In the genomic region with DNA sequence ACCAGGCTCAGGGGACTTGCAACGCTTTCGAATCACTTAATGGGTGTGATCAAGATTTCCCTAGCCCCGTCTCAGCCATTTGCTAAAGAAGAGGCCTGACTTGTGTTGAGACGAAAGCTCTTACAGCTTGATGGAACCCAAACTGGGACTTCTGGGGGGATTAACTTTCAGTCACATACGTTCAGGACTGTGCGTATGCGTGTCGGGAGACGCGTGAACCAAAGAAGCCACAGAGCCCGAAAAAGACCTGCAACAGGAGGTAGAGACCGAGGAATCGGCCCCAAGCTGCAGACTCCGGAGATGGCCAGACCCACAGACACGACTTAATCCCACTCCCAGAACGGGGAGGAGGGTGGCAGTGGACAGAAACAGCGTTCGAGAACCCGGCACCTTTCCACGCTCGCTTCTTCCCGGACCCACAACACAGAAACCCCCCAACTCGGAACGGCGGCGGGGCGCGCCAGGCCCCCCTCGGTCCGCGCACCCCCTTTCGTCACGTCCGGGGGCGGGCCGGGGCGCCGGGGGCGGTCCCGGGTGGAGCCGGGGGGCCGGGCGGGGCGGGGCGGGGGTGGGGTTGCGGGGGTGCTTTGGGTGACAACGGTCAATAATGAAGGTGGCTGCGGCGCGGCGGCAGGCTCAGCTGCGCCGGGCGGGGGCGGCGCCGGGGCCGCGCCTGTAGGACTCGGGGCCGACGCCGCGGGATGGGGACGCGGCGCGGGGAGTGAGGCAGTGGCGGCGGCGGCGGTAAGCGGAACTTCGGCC, we compare ENCODE assay signal across 1 cellular context.
TF ChIP-seq lines count a peak whose summit lies in the region.

A gene (plus strand): TSS at position 604 of the 762 bp plus-strand sequence. CDS start 256 bp downstream, outside the sequence.

TF ChIP-seq in HepG2, 621 proteins besides CTCF, POLR2A, EP300 and RAD21 (continued from another document and continues in another):
- TF ChIP-seq BORCS8-MEF2B (CRISPR knock-in tag; IDR thresholded peaks at IDR 0.05) (peak; percentile 65; the same call in 1 of the 2 replicates), ZNF841 (CRISPR knock-in tag; IDR thresholded peaks at IDR 0.05; ENCODE audit: borderline replicate concordance) (no peak), ISL2 (CRISPR knock-in tag; IDR thresholded peaks at IDR 0.05) (0 out of 2 replicates have a peak, but pooled peaks have one; percentile 46), ZNF451 (CRISPR knock-in tag; IDR thresholded peaks at IDR 0.05) (no peak), PRPF4 (IDR thresholded peaks at IDR 0.05; ENCODE audit: low read depth, low read length, poor library complexity, severe bottlenecking) (no peak), ZFP1 (CRISPR knock-in tag; IDR thresholded peaks at IDR 0.05) (no peak), IRX3 (CRISPR knock-in tag; IDR thresholded peaks at IDR 0.05; ENCODE audit: borderline replicate concordance, low read depth) (no peak), MTF2 (CRISPR knock-in tag; IDR thresholded peaks at IDR 0.05; ENCODE audit: borderline replicate concordance) (no peak), ZNF30 (CRISPR knock-in tag; IDR thresholded peaks at IDR 0.05) (no peak), TP53 (CRISPR knock-in tag; conservative IDR thresholded peaks at IDR 0.05) (no peak), ETV6 (CRISPR knock-in tag; conservative IDR thresholded peaks at IDR 0.05) (no peak), IKZF4 (CRISPR knock-in tag; IDR thresholded peaks at IDR 0.05; ENCODE audit: borderline replicate concordance, low read depth, not compliant biosample characterization) (peak; percentile 13), ATRX (CRISPR knock-in tag; IDR thresholded peaks at IDR 0.05; ENCODE audit: borderline replicate concordance) (no peak), ZNF354B (CRISPR knock-in tag; IDR thresholded peaks at IDR 0.05) (no peak), ZNF501 (CRISPR knock-in tag; IDR thresholded peaks at IDR 0.05) (peak; percentile 53; the same call in 1 of the 2 replicates), ZNF713 (CRISPR knock-in tag; IDR thresholded peaks at IDR 0.05) (no peak), ZNF253 (CRISPR knock-in tag; IDR thresholded peaks at IDR 0.05; ENCODE audit: borderline replicate concordance) (no peak), HNF4G (IDR thresholded peaks at IDR 0.05; ENCODE audit: borderline replicate concordance, low read depth, low read length) (no peak), HNF4G (CRISPR knock-in tag; IDR thresholded peaks at IDR 0.05; ENCODE audit: borderline replicate concordance, low read depth) (no peak), ATF1 (CRISPR knock-in tag; IDR thresholded peaks at IDR 0.05) (0 out of 2 replicates have a peak, but pooled peaks have one; percentile 31), ZNF777 (CRISPR knock-in tag; IDR thresholded peaks at IDR 0.05) (no peak), DR1 (CRISPR knock-in tag; IDR thresholded peaks at IDR 0.05) (no peak)
- TF ChIP-seq, protein P1, sequence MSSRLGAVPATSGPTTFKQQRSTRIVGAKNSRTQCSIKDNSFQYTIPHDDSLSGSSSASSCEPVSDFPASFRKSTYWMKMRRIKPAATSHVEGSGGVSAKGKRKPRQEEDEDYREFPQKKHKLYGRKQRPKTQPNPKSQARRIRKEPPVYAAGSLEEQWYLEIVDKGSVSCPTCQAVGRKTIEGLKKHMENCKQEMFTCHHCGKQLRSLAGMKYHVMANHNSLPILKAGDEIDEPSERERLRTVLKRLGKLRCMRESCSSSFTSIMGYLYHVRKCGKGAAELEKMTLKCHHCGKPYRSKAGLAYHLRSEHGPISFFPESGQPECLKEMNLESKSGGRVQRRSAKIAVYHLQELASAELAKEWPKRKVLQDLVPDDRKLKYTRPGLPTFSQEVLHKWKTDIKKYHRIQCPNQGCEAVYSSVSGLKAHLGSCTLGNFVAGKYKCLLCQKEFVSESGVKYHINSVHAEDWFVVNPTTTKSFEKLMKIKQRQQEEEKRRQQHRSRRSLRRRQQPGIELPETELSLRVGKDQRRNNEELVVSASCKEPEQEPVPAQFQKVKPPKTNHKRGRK (CRISPR knock-in tag; IDR thresholded peaks at IDR 0.05), result 0 out of 2 replicates have a peak, but pooled peaks have one; percentile 48
- TF ChIP-seq, protein P2, sequence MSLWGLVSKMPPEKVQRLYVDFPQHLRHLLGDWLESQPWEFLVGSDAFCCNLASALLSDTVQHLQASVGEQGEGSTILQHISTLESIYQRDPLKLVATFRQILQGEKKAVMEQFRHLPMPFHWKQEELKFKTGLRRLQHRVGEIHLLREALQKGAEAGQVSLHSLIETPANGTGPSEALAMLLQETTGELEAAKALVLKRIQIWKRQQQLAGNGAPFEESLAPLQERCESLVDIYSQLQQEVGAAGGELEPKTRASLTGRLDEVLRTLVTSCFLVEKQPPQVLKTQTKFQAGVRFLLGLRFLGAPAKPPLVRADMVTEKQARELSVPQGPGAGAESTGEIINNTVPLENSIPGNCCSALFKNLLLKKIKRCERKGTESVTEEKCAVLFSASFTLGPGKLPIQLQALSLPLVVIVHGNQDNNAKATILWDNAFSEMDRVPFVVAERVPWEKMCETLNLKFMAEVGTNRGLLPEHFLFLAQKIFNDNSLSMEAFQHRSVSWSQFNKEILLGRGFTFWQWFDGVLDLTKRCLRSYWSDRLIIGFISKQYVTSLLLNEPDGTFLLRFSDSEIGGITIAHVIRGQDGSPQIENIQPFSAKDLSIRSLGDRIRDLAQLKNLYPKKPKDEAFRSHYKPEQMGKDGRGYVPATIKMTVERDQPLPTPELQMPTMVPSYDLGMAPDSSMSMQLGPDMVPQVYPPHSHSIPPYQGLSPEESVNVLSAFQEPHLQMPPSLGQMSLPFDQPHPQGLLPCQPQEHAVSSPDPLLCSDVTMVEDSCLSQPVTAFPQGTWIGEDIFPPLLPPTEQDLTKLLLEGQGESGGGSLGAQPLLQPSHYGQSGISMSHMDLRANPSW (CRISPR knock-in tag; IDR thresholded peaks at IDR 0.05; ENCODE audit: borderline replicate concordance), result no peak
- TF ChIP-seq, protein P3, sequence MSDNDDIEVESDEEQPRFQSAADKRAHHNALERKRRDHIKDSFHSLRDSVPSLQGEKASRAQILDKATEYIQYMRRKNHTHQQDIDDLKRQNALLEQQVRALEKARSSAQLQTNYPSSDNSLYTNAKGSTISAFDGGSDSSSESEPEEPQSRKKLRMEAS (IDR thresholded peaks at IDR 0.05), result peak; percentile 39
- TF ChIP-seq, protein P4, sequence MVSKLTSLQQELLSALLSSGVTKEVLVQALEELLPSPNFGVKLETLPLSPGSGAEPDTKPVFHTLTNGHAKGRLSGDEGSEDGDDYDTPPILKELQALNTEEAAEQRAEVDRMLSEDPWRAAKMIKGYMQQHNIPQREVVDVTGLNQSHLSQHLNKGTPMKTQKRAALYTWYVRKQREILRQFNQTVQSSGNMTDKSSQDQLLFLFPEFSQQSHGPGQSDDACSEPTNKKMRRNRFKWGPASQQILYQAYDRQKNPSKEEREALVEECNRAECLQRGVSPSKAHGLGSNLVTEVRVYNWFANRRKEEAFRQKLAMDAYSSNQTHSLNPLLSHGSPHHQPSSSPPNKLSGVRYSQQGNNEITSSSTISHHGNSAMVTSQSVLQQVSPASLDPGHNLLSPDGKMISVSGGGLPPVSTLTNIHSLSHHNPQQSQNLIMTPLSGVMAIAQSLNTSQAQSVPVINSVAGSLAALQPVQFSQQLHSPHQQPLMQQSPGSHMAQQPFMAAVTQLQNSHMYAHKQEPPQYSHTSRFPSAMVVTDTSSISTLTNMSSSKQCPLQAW (CRISPR knock-in tag; IDR thresholded peaks at IDR 0.05), result 0 out of 2 replicates have a peak, but pooled peaks have one; percentile 23
- TF ChIP-seq, protein P5, sequence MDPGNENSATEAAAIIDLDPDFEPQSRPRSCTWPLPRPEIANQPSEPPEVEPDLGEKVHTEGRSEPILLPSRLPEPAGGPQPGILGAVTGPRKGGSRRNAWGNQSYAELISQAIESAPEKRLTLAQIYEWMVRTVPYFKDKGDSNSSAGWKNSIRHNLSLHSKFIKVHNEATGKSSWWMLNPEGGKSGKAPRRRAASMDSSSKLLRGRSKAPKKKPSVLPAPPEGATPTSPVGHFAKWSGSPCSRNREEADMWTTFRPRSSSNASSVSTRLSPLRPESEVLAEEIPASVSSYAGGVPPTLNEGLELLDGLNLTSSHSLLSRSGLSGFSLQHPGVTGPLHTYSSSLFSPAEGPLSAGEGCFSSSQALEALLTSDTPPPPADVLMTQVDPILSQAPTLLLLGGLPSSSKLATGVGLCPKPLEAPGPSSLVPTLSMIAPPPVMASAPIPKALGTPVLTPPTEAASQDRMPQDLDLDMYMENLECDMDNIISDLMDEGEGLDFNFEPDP (CRISPR knock-in tag; conservative IDR thresholded peaks at IDR 0.05), result no peak
- TF ChIP-seq, protein P6, sequence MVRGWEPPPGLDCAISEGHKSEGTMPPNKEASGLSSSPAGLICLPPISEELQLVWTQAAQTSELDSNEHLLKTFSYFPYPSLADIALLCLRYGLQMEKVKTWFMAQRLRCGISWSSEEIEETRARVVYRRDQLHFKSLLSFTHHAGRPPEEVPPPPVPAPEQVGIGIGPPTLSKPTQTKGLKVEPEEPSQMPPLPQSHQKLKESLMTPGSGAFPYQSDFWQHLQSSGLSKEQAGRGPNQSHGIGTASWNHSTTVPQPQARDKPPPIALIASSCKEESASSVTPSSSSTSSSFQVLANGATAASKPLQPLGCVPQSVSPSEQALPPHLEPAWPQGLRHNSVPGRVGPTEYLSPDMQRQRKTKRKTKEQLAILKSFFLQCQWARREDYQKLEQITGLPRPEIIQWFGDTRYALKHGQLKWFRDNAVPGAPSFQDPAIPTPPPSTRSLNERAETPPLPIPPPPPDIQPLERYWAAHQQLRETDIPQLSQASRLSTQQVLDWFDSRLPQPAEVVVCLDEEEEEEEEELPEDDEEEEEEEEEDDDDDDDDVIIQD (CRISPR knock-in tag; IDR thresholded peaks at IDR 0.05; ENCODE audit: low read depth), result peak; percentile 30; the same call in 1 of the 2 replicates
- TF ChIP-seq, protein P7, sequence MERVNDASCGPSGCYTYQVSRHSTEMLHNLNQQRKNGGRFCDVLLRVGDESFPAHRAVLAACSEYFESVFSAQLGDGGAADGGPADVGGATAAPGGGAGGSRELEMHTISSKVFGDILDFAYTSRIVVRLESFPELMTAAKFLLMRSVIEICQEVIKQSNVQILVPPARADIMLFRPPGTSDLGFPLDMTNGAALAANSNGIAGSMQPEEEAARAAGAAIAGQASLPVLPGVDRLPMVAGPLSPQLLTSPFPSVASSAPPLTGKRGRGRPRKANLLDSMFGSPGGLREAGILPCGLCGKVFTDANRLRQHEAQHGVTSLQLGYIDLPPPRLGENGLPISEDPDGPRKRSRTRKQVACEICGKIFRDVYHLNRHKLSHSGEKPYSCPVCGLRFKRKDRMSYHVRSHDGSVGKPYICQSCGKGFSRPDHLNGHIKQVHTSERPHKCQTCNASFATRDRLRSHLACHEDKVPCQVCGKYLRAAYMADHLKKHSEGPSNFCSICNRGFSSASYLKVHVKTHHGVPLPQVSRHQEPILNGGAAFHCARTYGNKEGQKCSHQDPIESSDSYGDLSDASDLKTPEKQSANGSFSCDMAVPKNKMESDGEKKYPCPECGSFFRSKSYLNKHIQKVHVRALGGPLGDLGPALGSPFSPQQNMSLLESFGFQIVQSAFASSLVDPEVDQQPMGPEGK (CRISPR knock-in tag; IDR thresholded peaks at IDR 0.05), result peak; percentile 78
- TF ChIP-seq, protein P8, sequence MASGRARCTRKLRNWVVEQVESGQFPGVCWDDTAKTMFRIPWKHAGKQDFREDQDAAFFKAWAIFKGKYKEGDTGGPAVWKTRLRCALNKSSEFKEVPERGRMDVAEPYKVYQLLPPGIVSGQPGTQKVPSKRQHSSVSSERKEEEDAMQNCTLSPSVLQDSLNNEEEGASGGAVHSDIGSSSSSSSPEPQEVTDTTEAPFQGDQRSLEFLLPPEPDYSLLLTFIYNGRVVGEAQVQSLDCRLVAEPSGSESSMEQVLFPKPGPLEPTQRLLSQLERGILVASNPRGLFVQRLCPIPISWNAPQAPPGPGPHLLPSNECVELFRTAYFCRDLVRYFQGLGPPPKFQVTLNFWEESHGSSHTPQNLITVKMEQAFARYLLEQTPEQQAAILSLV (CRISPR knock-in tag; IDR thresholded peaks at IDR 0.05; ENCODE audit: borderline replicate concordance), result no peak
- TF ChIP-seq, protein P9, sequence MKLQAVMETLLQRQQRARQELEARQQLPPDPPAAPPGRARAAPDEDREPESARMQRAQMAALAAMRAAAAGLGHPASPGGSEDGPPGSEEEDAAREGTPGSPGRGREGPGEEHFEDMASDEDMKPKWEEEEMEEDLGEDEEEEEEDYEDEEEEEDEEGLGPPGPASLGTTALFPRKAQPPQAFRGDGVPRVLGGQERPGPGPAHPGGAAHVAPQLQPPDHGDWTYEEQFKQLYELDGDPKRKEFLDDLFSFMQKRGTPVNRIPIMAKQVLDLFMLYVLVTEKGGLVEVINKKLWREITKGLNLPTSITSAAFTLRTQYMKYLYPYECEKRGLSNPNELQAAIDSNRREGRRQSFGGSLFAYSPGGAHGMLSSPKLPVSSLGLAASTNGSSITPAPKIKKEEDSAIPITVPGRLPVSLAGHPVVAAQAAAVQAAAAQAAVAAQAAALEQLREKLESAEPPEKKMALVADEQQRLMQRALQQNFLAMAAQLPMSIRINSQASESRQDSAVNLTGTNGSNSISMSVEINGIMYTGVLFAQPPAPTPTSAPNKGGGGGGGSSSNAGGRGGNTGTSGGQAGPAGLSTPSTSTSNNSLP (IDR thresholded peaks at IDR 0.05; ENCODE audit: low read depth, low read length), result no peak
- TF ChIP-seq, protein P10, sequence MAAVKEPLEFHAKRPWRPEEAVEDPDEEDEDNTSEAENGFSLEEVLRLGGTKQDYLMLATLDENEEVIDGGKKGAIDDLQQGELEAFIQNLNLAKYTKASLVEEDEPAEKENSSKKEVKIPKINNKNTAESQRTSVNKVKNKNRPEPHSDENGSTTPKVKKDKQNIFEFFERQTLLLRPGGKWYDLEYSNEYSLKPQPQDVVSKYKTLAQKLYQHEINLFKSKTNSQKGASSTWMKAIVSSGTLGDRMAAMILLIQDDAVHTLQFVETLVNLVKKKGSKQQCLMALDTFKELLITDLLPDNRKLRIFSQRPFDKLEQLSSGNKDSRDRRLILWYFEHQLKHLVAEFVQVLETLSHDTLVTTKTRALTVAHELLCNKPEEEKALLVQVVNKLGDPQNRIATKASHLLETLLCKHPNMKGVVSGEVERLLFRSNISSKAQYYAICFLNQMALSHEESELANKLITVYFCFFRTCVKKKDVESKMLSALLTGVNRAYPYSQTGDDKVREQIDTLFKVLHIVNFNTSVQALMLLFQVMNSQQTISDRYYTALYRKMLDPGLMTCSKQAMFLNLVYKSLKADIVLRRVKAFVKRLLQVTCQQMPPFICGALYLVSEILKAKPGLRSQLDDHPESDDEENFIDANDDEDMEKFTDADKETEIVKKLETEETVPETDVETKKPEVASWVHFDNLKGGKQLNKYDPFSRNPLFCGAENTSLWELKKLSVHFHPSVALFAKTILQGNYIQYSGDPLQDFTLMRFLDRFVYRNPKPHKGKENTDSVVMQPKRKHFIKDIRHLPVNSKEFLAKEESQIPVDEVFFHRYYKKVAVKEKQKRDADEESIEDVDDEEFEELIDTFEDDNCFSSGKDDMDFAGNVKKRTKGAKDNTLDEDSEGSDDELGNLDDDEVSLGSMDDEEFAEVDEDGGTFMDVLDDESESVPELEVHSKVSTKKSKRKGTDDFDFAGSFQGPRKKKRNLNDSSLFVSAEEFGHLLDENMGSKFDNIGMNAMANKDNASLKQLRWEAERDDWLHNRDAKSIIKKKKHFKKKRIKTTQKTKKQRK (IDR thresholded peaks at IDR 0.05; ENCODE audit: low read length), result no peak
- TF ChIP-seq, protein P11, sequence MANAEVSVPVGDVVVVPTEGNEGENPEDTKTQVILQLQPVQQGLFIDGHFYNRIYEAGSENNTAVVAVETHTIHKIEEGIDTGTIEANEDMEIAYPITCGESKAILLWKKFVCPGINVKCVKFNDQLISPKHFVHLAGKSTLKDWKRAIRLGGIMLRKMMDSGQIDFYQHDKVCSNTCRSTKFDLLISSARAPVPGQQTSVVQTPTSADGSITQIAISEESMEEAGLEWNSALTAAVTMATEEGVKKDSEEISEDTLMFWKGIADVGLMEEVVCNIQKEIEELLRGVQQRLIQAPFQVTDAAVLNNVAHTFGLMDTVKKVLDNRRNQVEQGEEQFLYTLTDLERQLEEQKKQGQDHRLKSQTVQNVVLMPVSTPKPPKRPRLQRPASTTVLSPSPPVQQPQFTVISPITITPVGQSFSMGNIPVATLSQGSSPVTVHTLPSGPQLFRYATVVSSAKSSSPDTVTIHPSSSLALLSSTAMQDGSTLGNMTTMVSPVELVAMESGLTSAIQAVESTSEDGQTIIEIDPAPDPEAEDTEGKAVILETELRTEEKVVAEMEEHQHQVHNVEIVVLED (CRISPR knock-in tag; IDR thresholded peaks at IDR 0.05; ENCODE audit: borderline replicate concordance), result peak; percentile 63; the same call in 1 of the 2 replicates
